ENCODE assay signal across 1 cellular context in the genomic region with DNA sequence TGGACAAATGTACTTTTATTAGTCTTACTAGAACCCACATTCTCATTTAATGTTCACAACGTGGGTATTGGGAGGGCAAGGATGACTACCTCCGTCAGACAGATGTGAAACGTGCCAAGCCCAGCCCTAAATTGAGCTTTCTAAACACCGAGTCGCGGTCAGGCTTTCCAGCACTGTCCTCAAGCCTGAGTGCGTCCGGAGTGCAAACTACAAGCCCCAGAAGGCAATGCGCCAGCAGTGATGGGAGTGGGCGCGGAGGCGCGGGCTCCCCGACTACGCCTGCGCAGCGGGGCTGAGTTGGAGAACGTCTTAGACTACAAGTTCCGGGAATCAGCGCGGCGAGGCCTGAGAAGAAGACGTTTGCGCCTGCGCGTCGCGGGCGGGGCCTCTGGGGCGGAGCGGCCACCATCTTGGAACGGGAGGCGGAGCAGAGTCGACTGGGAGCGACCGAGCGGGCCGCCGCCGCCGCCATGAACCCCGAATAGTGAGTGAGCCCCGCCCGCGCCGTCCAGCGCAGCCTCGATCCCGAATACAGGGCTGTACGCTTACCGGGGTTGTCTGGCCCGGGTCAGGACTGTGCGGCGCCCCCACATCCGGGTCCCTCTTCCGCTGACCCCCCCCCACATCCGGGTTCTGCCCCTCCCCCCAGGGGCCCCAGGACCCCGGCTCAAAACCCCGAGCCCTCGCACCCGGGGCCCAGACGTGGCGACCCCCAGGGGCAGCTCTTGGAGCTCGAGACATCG.
TF ChIP-seq lines count a peak whose summit lies in the region.

Gene RAB1B (plus strand): TSS at position 430 of the 743 bp plus-strand sequence. CDS start 41 bp downstream, at position 471.

TF ChIP-seq in HEK293, 187 proteins besides CTCF, POLR2A, EP300 and RAD21 (continued from another document and continues in another):
- TF ChIP-seq, protein P1, sequence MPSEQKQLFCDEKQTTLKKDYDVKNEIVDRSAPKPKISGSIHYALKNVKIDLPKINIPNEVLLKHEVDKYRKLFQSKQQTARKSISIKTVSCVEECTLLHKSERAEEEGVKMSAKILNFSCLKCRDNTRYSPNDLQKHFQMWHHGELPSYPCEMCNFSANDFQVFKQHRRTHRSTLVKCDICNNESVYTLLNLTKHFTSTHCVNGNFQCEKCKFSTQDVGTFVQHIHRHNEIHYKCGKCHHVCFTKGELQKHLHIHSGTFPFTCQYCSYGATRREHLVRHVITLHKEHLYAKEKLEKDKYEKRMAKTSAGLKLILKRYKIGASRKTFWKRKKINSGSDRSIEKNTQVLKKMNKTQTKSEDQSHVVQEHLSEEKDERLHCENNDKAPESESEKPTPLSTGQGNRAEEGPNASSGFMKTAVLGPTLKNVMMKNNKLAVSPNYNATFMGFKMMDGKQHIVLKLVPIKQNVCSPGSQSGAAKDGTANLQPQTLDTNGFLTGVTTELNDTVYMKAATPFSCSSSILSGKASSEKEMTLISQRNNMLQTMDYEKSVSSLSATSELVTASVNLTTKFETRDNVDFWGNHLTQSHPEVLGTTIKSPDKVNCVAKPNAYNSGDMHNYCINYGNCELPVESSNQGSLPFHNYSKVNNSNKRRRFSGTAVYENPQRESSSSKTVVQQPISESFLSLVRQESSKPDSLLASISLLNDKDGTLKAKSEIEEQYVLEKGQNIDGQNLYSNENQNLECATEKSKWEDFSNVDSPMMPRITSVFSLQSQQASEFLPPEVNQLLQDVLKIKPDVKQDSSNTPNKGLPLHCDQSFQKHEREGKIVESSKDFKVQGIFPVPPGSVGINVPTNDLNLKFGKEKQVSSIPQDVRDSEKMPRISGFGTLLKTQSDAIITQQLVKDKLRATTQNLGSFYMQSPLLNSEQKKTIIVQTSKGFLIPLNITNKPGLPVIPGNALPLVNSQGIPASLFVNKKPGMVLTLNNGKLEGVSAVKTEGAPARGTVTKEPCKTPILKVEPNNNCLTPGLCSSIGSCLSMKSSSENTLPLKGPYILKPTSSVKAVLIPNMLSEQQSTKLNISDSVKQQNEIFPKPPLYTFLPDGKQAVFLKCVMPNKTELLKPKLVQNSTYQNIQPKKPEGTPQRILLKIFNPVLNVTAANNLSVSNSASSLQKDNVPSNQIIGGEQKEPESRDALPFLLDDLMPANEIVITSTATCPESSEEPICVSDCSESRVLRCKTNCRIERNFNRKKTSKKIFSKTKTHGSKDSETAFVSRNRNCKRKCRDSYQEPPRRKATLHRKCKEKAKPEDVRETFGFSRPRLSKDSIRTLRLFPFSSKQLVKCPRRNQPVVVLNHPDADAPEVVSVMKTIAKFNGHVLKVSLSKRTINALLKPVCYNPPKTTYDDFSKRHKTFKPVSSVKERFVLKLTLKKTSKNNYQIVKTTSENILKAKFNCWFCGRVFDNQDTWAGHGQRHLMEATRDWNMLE (tag by site-specific recombination; conservative IDR thresholded peaks at IDR 0.05; ENCODE audit: low read depth), result no peak
- TF ChIP-seq ZNF658 (tag by site-specific recombination; IDR thresholded peaks at IDR 0.05) (no peak), ATF2 (tag by site-specific recombination; IDR thresholded peaks at IDR 0.05; ENCODE audit: low read depth) (no peak), ELK4 (IDR thresholded peaks at IDR 0.05; ENCODE audit: borderline replicate concordance, low read depth, low read length) (no peak), GLI2 (tag by site-specific recombination; IDR thresholded peaks at IDR 0.05; ENCODE audit: borderline replicate concordance, low read depth) (no peak), ZNF530 (tag by site-specific recombination; IDR thresholded peaks at IDR 0.05; ENCODE audit: low read depth) (no peak), ZNF175 (tag by site-specific recombination; IDR thresholded peaks at IDR 0.05) (no peak), ZNF274 (IDR thresholded peaks at IDR 0.05; ENCODE audit: low read length) (no peak), ZNF274 (tag by site-specific recombination; IDR thresholded peaks at IDR 0.05; ENCODE audit: borderline replicate concordance) (no peak), ZNF596 (tag by site-specific recombination; IDR thresholded peaks at IDR 0.05) (no peak), SP3 (tag by site-specific recombination; IDR thresholded peaks at IDR 0.05) (peak; percentile 92), PBX3 (CRISPR knock-in tag; IDR thresholded peaks at IDR 0.05) (no peak), ZSCAN16 (tag by site-specific recombination; IDR thresholded peaks at IDR 0.05) (no peak), ZNF394 (tag by site-specific recombination; IDR thresholded peaks at IDR 0.05; ENCODE audit: borderline replicate concordance) (no peak), ZNF510 (tag by site-specific recombination; IDR thresholded peaks at IDR 0.05; ENCODE audit: insufficient replicate concordance) (no peak), KLF8 (tag by site-specific recombination; IDR thresholded peaks at IDR 0.05) (peak; percentile 34; the same call in 1 of the 2 replicates), ZNF677 (tag by site-specific recombination; IDR thresholded peaks at IDR 0.05) (no peak), ZFP41 (tag by site-specific recombination; IDR thresholded peaks at IDR 0.05; ENCODE audit: borderline replicate concordance) (no peak), ZNF837 (tag by site-specific recombination; IDR thresholded peaks at IDR 0.05) (no peak), ZNF335 (tag by site-specific recombination; conservative IDR thresholded peaks at IDR 0.05) (no peak), ZNF843 (tag by site-specific recombination; IDR thresholded peaks at IDR 0.05) (no peak), MEIS1 (CRISPR knock-in tag; IDR thresholded peaks at IDR 0.05; ENCODE audit: borderline replicate concordance) (no peak), ZNF280D (tag by site-specific recombination; IDR thresholded peaks at IDR 0.05) (no peak), ZNF155 (tag by site-specific recombination; IDR thresholded peaks at IDR 0.05) (no peak), ZNF610 (tag by site-specific recombination; IDR thresholded peaks at IDR 0.05; ENCODE audit: borderline replicate concordance) (no peak), REPIN1 (tag by site-specific recombination; IDR thresholded peaks at IDR 0.05; ENCODE audit: low read depth) (no peak), ZNF292 (tag by site-specific recombination; IDR thresholded peaks at IDR 0.05; ENCODE audit: borderline replicate concordance, low read depth) (no peak), ZNF132 (tag by site-specific recombination; IDR thresholded peaks at IDR 0.05; ENCODE audit: borderline replicate concordance) (no peak), ZNF529 (tag by site-specific recombination; IDR thresholded peaks at IDR 0.05; ENCODE audit: insufficient replicate concordance) (no peak), ZNF747 (tag by site-specific recombination; IDR thresholded peaks at IDR 0.05) (no peak), ZNF488 (tag by site-specific recombination; IDR thresholded peaks at IDR 0.05) (no peak), ZNF501 (tag by site-specific recombination; IDR thresholded peaks at IDR 0.05) (no peak), ZNF626 (tag by site-specific recombination; IDR thresholded peaks at IDR 0.05) (no peak), MZF1 (tag by site-specific recombination; IDR thresholded peaks at IDR 0.05; ENCODE audit: borderline replicate concordance) (no peak), ZNF76 (tag by site-specific recombination; IDR thresholded peaks at IDR 0.05; ENCODE audit: borderline replicate concordance, low read depth) (peak; percentile 97)
- TF ChIP-seq, protein P2, sequence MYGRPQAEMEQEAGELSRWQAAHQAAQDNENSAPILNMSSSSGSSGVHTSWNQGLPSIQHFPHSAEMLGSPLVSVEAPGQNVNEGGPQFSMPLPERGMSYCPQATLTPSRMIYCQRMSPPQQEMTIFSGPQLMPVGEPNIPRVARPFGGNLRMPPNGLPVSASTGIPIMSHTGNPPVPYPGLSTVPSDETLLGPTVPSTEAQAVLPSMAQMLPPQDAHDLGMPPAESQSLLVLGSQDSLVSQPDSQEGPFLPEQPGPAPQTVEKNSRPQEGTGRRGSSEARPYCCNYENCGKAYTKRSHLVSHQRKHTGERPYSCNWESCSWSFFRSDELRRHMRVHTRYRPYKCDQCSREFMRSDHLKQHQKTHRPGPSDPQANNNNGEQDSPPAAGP (tag by site-specific recombination; IDR thresholded peaks at IDR 0.05), result no peak; the same call in 1 of the 2 replicates
- TF ChIP-seq, protein P3, sequence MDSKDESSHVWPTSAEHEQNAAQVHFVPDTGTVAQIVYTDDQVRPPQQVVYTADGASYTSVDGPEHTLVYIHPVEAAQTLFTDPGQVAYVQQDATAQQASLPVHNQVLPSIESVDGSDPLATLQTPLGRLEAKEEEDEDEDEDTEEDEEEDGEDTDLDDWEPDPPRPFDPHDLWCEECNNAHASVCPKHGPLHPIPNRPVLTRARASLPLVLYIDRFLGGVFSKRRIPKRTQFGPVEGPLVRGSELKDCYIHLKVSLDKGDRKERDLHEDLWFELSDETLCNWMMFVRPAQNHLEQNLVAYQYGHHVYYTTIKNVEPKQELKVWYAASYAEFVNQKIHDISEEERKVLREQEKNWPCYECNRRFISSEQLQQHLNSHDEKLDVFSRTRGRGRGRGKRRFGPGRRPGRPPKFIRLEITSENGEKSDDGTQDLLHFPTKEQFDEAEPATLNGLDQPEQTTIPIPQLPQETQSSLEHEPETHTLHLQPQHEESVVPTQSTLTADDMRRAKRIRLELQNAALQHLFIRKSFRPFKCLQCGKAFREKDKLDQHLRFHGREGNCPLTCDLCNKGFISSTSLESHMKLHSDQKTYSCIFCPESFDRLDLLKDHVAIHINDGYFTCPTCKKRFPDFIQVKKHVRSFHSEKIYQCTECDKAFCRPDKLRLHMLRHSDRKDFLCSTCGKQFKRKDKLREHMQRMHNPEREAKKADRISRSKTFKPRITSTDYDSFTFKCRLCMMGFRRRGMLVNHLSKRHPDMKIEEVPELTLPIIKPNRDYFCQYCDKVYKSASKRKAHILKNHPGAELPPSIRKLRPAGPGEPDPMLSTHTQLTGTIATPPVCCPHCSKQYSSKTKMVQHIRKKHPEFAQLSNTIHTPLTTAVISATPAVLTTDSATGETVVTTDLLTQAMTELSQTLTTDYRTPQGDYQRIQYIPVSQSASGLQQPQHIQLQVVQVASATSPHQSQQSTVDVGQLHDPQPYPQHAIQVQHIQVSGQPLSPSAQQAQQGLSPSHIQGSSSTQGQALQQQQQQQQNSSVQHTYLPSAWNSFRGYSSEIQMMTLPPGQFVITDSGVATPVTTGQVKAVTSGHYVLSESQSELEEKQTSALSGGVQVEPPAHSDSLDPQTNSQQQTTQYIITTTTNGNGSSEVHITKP (tag by site-specific recombination; IDR thresholded peaks at IDR 0.05), result peak; percentile 90
- TF ChIP-seq, protein P4, sequence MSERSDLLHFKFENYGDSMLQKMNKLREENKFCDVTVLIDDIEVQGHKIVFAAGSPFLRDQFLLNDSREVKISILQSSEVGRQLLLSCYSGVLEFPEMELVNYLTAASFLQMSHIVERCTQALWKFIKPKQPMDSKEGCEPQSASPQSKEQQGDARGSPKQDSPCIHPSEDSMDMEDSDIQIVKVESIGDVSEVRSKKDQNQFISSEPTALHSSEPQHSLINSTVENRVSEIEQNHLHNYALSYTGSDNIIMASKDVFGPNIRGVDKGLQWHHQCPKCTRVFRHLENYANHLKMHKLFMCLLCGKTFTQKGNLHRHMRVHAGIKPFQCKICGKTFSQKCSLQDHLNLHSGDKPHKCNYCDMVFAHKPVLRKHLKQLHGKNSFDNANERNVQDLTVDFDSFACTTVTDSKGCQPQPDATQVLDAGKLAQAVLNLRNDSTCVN (tag by site-specific recombination; optimal IDR thresholded peaks at IDR 0.05), result peak; percentile 61
